In the genomic region with DNA sequence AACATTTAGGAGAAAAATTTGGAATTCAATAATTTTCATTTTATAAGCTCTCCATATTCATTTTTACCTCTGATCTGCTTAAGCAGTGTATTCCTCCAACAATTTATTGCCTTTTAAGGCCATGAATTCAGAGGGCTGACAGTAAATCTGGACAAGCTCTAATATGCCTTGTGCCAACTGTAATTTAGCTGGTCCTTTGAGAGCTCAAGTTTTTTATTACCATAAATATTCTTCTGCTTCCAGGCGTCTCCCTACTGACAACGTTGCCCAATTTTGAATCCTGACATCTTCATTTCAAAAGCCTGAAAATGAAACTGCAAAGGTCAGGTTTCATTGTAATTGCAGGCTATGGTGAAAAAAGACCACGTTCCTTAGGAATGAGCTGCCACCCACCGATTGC, we compare ENCODE assay signal across 14 cellular contexts.
DNase-seq lines count a peak whose midpoint lies in the region; TF ChIP-seq lines count a peak whose summit lies in the region.
"Had no signal": no experiment of that assay in that cellular context is flagged by ENCODE, and none has a peak within 500 bp of the region (broad histone marks: within the 10 kb centered on the region; RNA-seq: fewer than 3 reads in every experiment).

No MANE protein-coding gene starts in this region.

- intact Hi-C loops in esophagus muscularis mucosa (cut with DNase I) (no loop called here), vagina (cut with DNase I) (no loop called here)

- H3K9me3 ChIP-seq in esophagus muscularis mucosa (no peaks in the 10 kb centered on the region), vagina (no peaks in the 10 kb centered on the region)

- no peaks in the 10 kb centered on the region for H3K27me3 ChIP-seq in esophagus muscularis mucosa
- H3K27me3 ChIP-seq in vagina, result no peaks in the 10 kb centered on the region

- H3K27ac ChIP-seq in esophagus muscularis mucosa (replicated peaks in 1 of 4), result peak overlapping the region; percentile 31 to 68 (median 64)
- no peak overlapping the region for H3K27ac ChIP-seq in vagina
- H3K27ac ChIP-seq: BLaER1 treated with 17β-estradiol and CSF1 and Interleukin-3, amounts not matched to agents 10 nM and 100 nM; SK-N-MC had no signal

- no peak for TF ChIP-seq POLR2A in esophagus muscularis mucosa (IDR thresholded peaks at IDR 0.05; ENCODE audit: low read depth)
- no peak for TF ChIP-seq POLR2A in vagina (IDR thresholded peaks at IDR 0.05)

- H3K4me1 ChIP-seq in esophagus muscularis mucosa (peaks cover 0 to 18% (median 5%) of the 10 kb centered on the region in 4 donors), vagina (no peaks in the 10 kb centered on the region)
- H3K4me1 ChIP-seq: BLaER1 treated with 17β-estradiol and CSF1 and Interleukin-3, amounts not matched to agents 10 nM and 100 nM had no signal

- TF ChIP-seq CTCF in esophagus muscularis mucosa (IDR thresholded peaks at IDR 0.05) (no peak), vagina (IDR thresholded peaks at IDR 0.05) (no peak)

- H3K36me3 ChIP-seq in esophagus muscularis mucosa (no peaks in the 10 kb centered on the region), vagina (no peaks in the 10 kb centered on the region)
- H3K36me3 ChIP-seq: BLaER1 treated with 17β-estradiol and CSF1 and Interleukin-3, amounts not matched to agents 10 nM and 100 nM had no signal

- H3K4me3 ChIP-seq in esophagus muscularis mucosa, result no peak overlapping the region
- no peak overlapping the region for H3K4me3 ChIP-seq in skeletal muscle cell (ENCODE audit: low read depth, low read length)
- H3K4me3 ChIP-seq in vagina, result no peak overlapping the region
- H3K4me3 ChIP-seq: BLaER1 treated with 17β-estradiol and CSF1 and Interleukin-3, amounts not matched to agents 10 nM and 100 nM; SK-N-MC had no signal

- 32% methylated on average over 4 of the region's 4 CpGs for WGBS in esophagus muscularis mucosa

- TF ChIP-seq EP300 in esophagus muscularis mucosa (IDR thresholded peaks at IDR 0.05), result no peak

- peak; percentile 25 for DNase-seq in NCI-H1105 (lab: John Stamatoyannopoulos, UW)
- DNase-seq in NCI-H2227 (lab: John Stamatoyannopoulos, UW; ENCODE audit: unreplicated experiment), result peak; percentile 64
- no peak for DNase-seq in esophagus muscularis mucosa (ENCODE audit: extremely low spot score)
- DNase-seq in skeletal muscle cell (ENCODE audit: low read depth), result peak; percentile 1
- no peak for DNase-seq in vagina (ENCODE audit: extremely low spot score in 2 of 2)
- DNase-seq in SIG-M5 (lab: John Stamatoyannopoulos, UW), result no peak
- DNase-seq in KG1 (lab: John Stamatoyannopoulos, UW), result no peak
- DNase-seq: Calu3; CD8-positive, alpha-beta T cell; NCI-H1930; NCI-H345; NCI-H526 had no signal

Comparison
In these comparisons a context has a peak if more than half of its experiments do, and no peak if none do; other contexts are left out.
1. DNase-seq: peak in NCI-H1105 (single experiment), NCI-H2227 (single experiment) and skeletal muscle cell (single experiment); none in esophagus muscularis mucosa (single experiment), vagina (0 of 2), SIG-M5 (single experiment) and KG1 (single experiment).